Comparison of ENCODE assay signal across 19 cellular contexts in the genomic region with DNA sequence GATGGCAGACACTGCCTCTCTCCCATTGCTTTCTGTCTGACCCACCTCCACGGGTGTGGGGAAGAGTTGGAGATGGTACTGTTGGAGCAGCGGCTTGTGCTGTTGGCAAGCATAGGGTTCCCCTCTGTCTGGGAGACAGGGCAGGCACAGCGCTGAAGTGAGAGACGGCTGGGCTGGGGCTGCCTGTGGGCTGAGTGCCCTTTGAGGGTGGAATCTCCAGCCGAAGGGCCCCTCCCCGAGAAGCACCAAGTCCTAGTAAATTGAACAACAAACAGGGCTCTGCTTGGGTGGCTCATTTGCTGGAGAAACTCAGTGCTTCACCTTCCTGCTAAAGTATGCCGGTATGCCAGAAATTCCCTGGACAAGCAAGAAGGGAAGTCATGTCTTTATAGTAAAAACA.
DNase-seq lines count a peak whose midpoint lies in the region; ATAC-seq and TF ChIP-seq lines count a peak whose summit lies in the region.
"Had no signal": no experiment of that assay in that cellular context is flagged by ENCODE, and none has a peak within 500 bp of the region (broad histone marks: within the 10 kb centered on the region; RNA-seq: fewer than 3 reads in every experiment).

No MANE protein-coding gene starts in this region.

- H3K9me3 ChIP-seq in SJSA1 (replicated peaks) (no peaks in the 10 kb centered on the region), parathyroid adenoma (ENCODE audit: control insufficient read depth, low read length) (no peaks in the 10 kb centered on the region)
- H3K9me3 ChIP-seq: adrenal gland had no signal

- no peak overlapping the region for H3K9ac ChIP-seq in parathyroid adenoma

- H3K4me2 ChIP-seq in parathyroid adenoma (ENCODE audit: low read length), result no peak overlapping the region

- H3K4me3 ChIP-seq in AG10803 (ENCODE audit: low read length) (no peak overlapping the region), SJSA1 (no peak overlapping the region), parathyroid adenoma (ENCODE audit: low read depth, low read length) (no peak overlapping the region)
- H3K4me3 ChIP-seq: adrenal gland had no signal

- no peak overlapping the region for H2AFZ ChIP-seq in parathyroid adenoma

- H3K27me3 ChIP-seq in SJSA1 (replicated peaks) (no peaks in the 10 kb centered on the region), parathyroid adenoma (ENCODE audit: control insufficient read depth, insufficient read depth, low read length) (no peaks in the 10 kb centered on the region)
- H3K27me3 ChIP-seq: adrenal gland had no signal

- H3K79me2 ChIP-seq in parathyroid adenoma, result peaks cover 15% of the 10 kb centered on the region

- H3K27ac ChIP-seq in SJSA1, result peak overlapping the region; percentile 81
- H3K27ac ChIP-seq in parathyroid adenoma, result peak overlapping the region; percentile 30
- H3K27ac ChIP-seq: HL-60 had no signal

- no peaks in the 10 kb centered on the region for H3K36me3 ChIP-seq in SJSA1
- no peaks in the 10 kb centered on the region for H3K36me3 ChIP-seq in parathyroid adenoma (ENCODE audit: control insufficient read depth, insufficient read depth, low read length)
- H3K36me3 ChIP-seq: adrenal gland had no signal

- DNase-seq in AG10803 (ENCODE audit: low read depth), result peak; percentile 37
- peak; percentile 82 to 84 for DNase-seq in SJSA1 (ENCODE audit: low read depth in 1 of 2, low spot score in 2 of 2)
- DNase-seq in iris pigment epithelial cell (ENCODE audit: low read depth), result peak; percentile 34
- no peak for DNase-seq in NCI-H774 (lab: John Stamatoyannopoulos, UW)
- DNase-seq in SIG-M5 (lab: John Stamatoyannopoulos, UW), result no peak
- DNase-seq: ACHN; activated CD4-positive, alpha-beta T cell treated with anti-CD3 and anti-CD28 coated beads for 1 hour; activated T-cell treated with anti-CD3 and anti-CD28 coated beads, Interleukin-2, amount 50 U/mL, for 1 hour; COR-L47; NCI-H187; RPMI8226; stimulated activated naive CD8-positive, alpha-beta T cell treated with anti-CD3 and anti-CD28 coated beads, Interleukin-15, Interleukin-2, amounts not matched to agents 100 U/mL and 50 U/mL, for 24 hours; T-helper 2 cell had no signal

- ATAC-seq in GM19395 (IDR thresholded peaks at IDR 0.05; ENCODE audit: unreplicated experiment) (no peak), HG02840 (IDR thresholded peaks at IDR 0.05; ENCODE audit: low FRiP score, unreplicated experiment) (no peak)
- ATAC-seq: right cardiac atrium had no signal

- peaks cover 82% of the 10 kb centered on the region for H3K4me1 ChIP-seq in SJSA1 (replicated peaks)
- H3K4me1 ChIP-seq in parathyroid adenoma, result peaks cover 19% of the 10 kb centered on the region

- no peak for TF ChIP-seq CTCF in AG10803 (conservative IDR thresholded peaks at IDR 0.05; ENCODE audit: low read length)
- TF ChIP-seq CTCF in parathyroid adenoma (IDR thresholded peaks at IDR 0.05), result no peak

Comparison
In these comparisons a context has a peak if more than half of its experiments do, and no peak if none do; other contexts are left out.
1. DNase-seq: peak in AG10803 (single experiment), SJSA1 (2 of 2) and iris pigment epithelial cell (single experiment); none in NCI-H774 (single experiment) and SIG-M5 (single experiment).